In the genomic region with DNA sequence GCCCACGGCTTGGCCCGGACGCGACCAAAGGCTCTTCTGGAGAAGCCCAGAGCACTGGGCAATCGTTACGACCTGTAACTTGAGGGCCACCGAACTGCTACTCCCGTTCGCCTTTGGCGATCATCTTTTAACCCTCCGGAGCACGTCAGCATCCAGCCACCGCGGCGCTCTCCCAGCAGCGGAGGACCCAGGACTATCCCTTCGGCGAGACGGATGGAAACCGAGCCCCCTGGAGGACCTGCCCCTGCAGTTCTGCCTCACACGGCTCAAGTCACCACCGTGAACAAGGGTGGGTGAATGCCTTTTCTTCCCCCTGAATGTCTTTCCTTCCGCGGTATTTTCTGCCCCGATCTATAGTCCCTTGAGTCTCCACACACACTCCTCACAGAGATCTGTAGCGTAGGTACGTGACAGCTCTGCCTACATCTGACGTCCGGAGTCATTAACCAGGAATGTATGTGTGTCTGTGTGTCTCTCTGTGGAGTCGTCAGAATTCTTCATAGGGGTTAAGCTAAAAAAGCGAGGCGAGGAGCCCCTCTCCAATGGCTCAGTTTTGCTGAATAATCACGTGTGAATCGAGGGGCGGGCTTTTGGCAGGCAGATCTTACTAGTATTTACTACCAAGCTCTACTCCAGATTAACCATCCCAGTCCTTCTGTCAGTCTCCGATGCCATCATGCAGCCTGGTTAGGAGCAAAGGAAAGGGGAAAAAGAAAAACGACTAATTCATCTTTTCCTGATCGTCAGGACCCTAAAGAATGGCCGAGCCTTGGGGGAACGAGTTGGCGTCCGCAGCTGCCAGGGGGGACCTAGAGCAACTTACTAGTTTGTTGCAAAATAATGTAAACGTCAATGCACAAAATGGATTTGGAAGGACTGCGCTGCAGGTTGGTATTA, we compare ENCODE assay signal across 8 cellular contexts. TPM values are rescaled to one million over a fixed set of nuclear protein-coding genes. Genes with fewer than 3 reads are reported as not detected.
DNase-seq lines count a peak whose midpoint lies in the region; ATAC-seq and TF ChIP-seq lines count a peak whose summit lies in the region.

A gene (plus strand): TSS at position 635 of the 897 bp plus-strand sequence. CDS start 124 bp downstream, at position 759.

- peak within 1 kb of the TSS; percentile 69 for H3K4me3 ChIP-seq in GM12875 (ENCODE audit: low read depth, low read length)

- DNase-seq in NCI-H1105 treated with DMSO at 0.1 percent for 48 hours (lab: John Stamatoyannopoulos, UW), result peak; percentile 97
- peak; percentile 70 for DNase-seq in SKM-1 treated with dmso at 0.1 percent for 144 hours (lab: John Stamatoyannopoulos, UW; ENCODE audit: unreplicated experiment)
- peak in 43 of 56 donors; percentile 8 to 79 (median 47) for DNase-seq in amygdala (lab: John Stamatoyannopoulos, UW)
- DNase-seq in left cardiac atrium, result peak; percentile 79
- peak; percentile 92 for DNase-seq in pons (ENCODE audit: low spot score)
- DNase-seq in 8988T, result no peak

- ATAC-seq in HG02759 (IDR thresholded peaks at IDR 0.05; ENCODE audit: unreplicated experiment) (peak; percentile 32), left cardiac atrium (peak; percentile 44)

- TF ChIP-seq CTCF in GM12875 (IDR thresholded peaks at IDR 0.05; ENCODE audit: borderline replicate concordance, insufficient read depth, low read depth, low read length), result 0 out of 2 replicates have a peak, but pooled peaks have one; percentile 9

- intact Hi-C loops in left cardiac atrium (cut with DNase I), result no loop called here

RNA-seq across cellular contexts. Expression of the gene that starts here (rescaled TPM):
- 10 to 100 TPM; 10.0 to 19.1 TPM for total RNA-seq in left cardiac atrium
